8 cellular contexts compared by ENCODE assay signal in genomic region chr1:228101614-228101993, GRCh38. TPM values are rescaled to one million over a fixed set of nuclear protein-coding genes. Genes with fewer than 3 reads are reported as not detected.
DNase-seq lines count a peak whose midpoint lies in the region; ATAC-seq and TF ChIP-seq lines count a peak whose summit lies in the region.

No MANE protein-coding gene starts in this region.

- no peak for ATAC-seq in CD4-positive, CD25-positive, alpha-beta regulatory T cell (ENCODE audit: low read depth in 2 of 2)
- no peak for ATAC-seq in central memory CD8-positive, alpha-beta T cell (replicated peaks; ENCODE audit: extremely low read depth, poor library complexity, severe bottlenecking)
- no peak for ATAC-seq in HG03135 (IDR thresholded peaks at IDR 0.05; ENCODE audit: unreplicated experiment)
- no peak for ATAC-seq in HG03108 (IDR thresholded peaks at IDR 0.05; ENCODE audit: unreplicated experiment)

- peak overlapping the region; percentile 93 for H3K27ac ChIP-seq in CD4-positive, CD25-positive, alpha-beta regulatory T cell (ENCODE audit: insufficient read depth, low read length, poor library complexity, severe bottlenecking)
- H3K27ac ChIP-seq in neural progenitor cell = no peak overlapping the region

- no peak for DNase-seq in CD4-positive, CD25-positive, alpha-beta regulatory T cell
- no peak for DNase-seq in central memory CD8-positive, alpha-beta T cell (ENCODE audit: low spot score in 2 of 2)
- DNase-seq in neural progenitor cell (ENCODE audit: low spot score) = no peak
- no peak for DNase-seq in effector CD4-positive, alpha-beta T cell
- no peak for DNase-seq in NCI-H1092 (lab: John Stamatoyannopoulos, UW)

- peak overlapping the region; percentile 80 to 96 (median 90) for H3K4me3 Mint-ChIP-seq in CD4-positive, CD25-positive, alpha-beta regulatory T cell
- H3K4me3 Mint-ChIP-seq in IgD-negative memory B cell (peak overlapping the region; percentile 81 to 98 (median 90)), neural progenitor cell (peak overlapping the region; percentile 83)
- H3K4me3 Mint-ChIP-seq in central memory CD8-positive, alpha-beta T cell = peak overlapping the region; percentile 90

- peaks cover 41% of the 10 kb centered on the region for H4K20me1 ChIP-seq in neural progenitor cell (ENCODE audit: low read depth)

- H3K9ac ChIP-seq in neural progenitor cell = no peak overlapping the region

- peaks cover 0 to 46% (median 7%) of the 10 kb centered on the region in 4 donors for H3K4me1 Mint-ChIP-seq in CD4-positive, CD25-positive, alpha-beta regulatory T cell
- peaks cover 9 to 15% (median 12%) of the 10 kb centered on the region in 3 donors for H3K4me1 Mint-ChIP-seq in IgD-negative memory B cell
- peaks cover 25% of the 10 kb centered on the region for H3K4me1 Mint-ChIP-seq in central memory CD8-positive, alpha-beta T cell
- peaks cover 21% of the 10 kb centered on the region for H3K4me1 Mint-ChIP-seq in neural progenitor cell

- H2AFZ ChIP-seq in neural progenitor cell (replicated peaks) = no peak overlapping the region

- H3K9me3 Mint-ChIP-seq in CD4-positive, CD25-positive, alpha-beta regulatory T cell = no peaks in the 10 kb centered on the region
- H3K9me3 Mint-ChIP-seq in IgD-negative memory B cell (no peaks in the 10 kb centered on the region), neural progenitor cell (no peaks in the 10 kb centered on the region)
- H3K9me3 Mint-ChIP-seq in central memory CD8-positive, alpha-beta T cell = no peaks in the 10 kb centered on the region

- TF ChIP-seq CTCF in neural progenitor cell (IDR thresholded peaks at IDR 0.05) = no peak

- H3K27me3 ChIP-seq in CD4-positive, CD25-positive, alpha-beta regulatory T cell (ENCODE audit: control insufficient read depth, insufficient read depth, low read length) = no peaks in the 10 kb centered on the region
- no peaks in the 10 kb centered on the region for H3K27me3 ChIP-seq in neural progenitor cell

- H3K4me1 ChIP-seq in CD4-positive, CD25-positive, alpha-beta regulatory T cell (ENCODE audit: control insufficient read depth, insufficient read depth, low read length, poor library complexity, severe bottlenecking) = peaks cover 24% of the 10 kb centered on the region
- peaks cover 8% of the 10 kb centered on the region for H3K4me1 ChIP-seq in neural progenitor cell

- H3K36me3 ChIP-seq in CD4-positive, CD25-positive, alpha-beta regulatory T cell (ENCODE audit: control insufficient read depth, insufficient read depth, low read length) = peaks cover 40% of the 10 kb centered on the region
- H3K36me3 ChIP-seq in neural progenitor cell = no peaks in the 10 kb centered on the region

- H3K27ac Mint-ChIP-seq in CD4-positive, CD25-positive, alpha-beta regulatory T cell = peak overlapping the region; percentile 68 to 90 (median 89)
- H3K27ac Mint-ChIP-seq in IgD-negative memory B cell (peak overlapping the region in 2 of 3 donors; percentile 41 to 87), neural progenitor cell (no peak overlapping the region)
- H3K27ac Mint-ChIP-seq in central memory CD8-positive, alpha-beta T cell (ENCODE audit: low read depth) = peak overlapping the region; percentile 96

- H3K79me2 ChIP-seq in neural progenitor cell (ENCODE audit: low read depth) = peaks cover 23% of the 10 kb centered on the region

- peaks cover 25% of the 10 kb centered on the region for H3K36me3 Mint-ChIP-seq in CD4-positive, CD25-positive, alpha-beta regulatory T cell
- H3K36me3 Mint-ChIP-seq in IgD-negative memory B cell (no peaks in the 10 kb centered on the region), neural progenitor cell (peaks cover 23% of the 10 kb centered on the region)
- peaks cover 61% of the 10 kb centered on the region for H3K36me3 Mint-ChIP-seq in central memory CD8-positive, alpha-beta T cell (ENCODE audit: insufficient read depth)

- H3K27me3 Mint-ChIP-seq in CD4-positive, CD25-positive, alpha-beta regulatory T cell = no peaks in the 10 kb centered on the region
- no peaks in the 10 kb centered on the region for H3K27me3 Mint-ChIP-seq in IgD-negative memory B cell
- no peaks in the 10 kb centered on the region for H3K27me3 Mint-ChIP-seq in central memory CD8-positive, alpha-beta T cell
- peaks cover 8% of the 10 kb centered on the region for H3K27me3 Mint-ChIP-seq in neural progenitor cell (ENCODE audit: insufficient read depth, low read depth)

- H3K4me2 ChIP-seq in neural progenitor cell = peak overlapping the region; percentile 94

- peak overlapping the region; percentile 26 for H3K4me3 ChIP-seq in CD4-positive, CD25-positive, alpha-beta regulatory T cell (ENCODE audit: low read depth, low read length)
- peak overlapping the region; percentile 70 for H3K4me3 ChIP-seq in neural progenitor cell

- no peaks in the 10 kb centered on the region for H3K9me3 ChIP-seq in CD4-positive, CD25-positive, alpha-beta regulatory T cell (ENCODE audit: control insufficient read depth in 2 of 2, low read length in 2 of 2)
- H3K9me3 ChIP-seq in neural progenitor cell (ENCODE audit: low read depth) = no peaks in the 10 kb centered on the region

- peaks cover 21% of the 10 kb centered on the region for H3F3A ChIP-seq in neural progenitor cell (ENCODE audit: low read depth)

RNA-seq across cellular contexts. Expression of gene C1orf35, which starts 1.5 kb away (rescaled TPM):
- total RNA-seq in CD4-positive, CD25-positive, alpha-beta regulatory T cell = 23.5 TPM
- 10 to 100 TPM; 18.0 to 24.0 (median 21.2) TPM for polyA plus RNA-seq in CD4-positive, CD25-positive, alpha-beta regulatory T cell
- polyA plus RNA-seq in IgD-negative memory B cell = 15.8 TPM
- 11.8 and 19.7 TPM in 2 replicates for total RNA-seq in neural progenitor cell (ENCODE audit: low replicate concordance)

RNA-seq across cellular contexts. Expression of gene MRPL55, which starts 7.5 kb away (rescaled TPM):
- total RNA-seq in CD4-positive, CD25-positive, alpha-beta regulatory T cell = 62.5 TPM
- 100 to 1,000 TPM; 126 to 163 (median 143) TPM for polyA plus RNA-seq in CD4-positive, CD25-positive, alpha-beta regulatory T cell
- 146 TPM for polyA plus RNA-seq in IgD-negative memory B cell
- 42.4 and 68.3 TPM in 2 replicates for total RNA-seq in neural progenitor cell (ENCODE audit: low replicate concordance)

RNA-seq across cellular contexts. Expression of gene ARF1, which starts 19.1 kb away (rescaled TPM):
- 335 TPM for total RNA-seq in CD4-positive, CD25-positive, alpha-beta regulatory T cell
- polyA plus RNA-seq in CD4-positive, CD25-positive, alpha-beta regulatory T cell = 100 to 1,000 TPM; 445 to 517 (median 481) TPM
- polyA plus RNA-seq in IgD-negative memory B cell = 428 TPM
- 95.1 and 147 TPM in 2 replicates for total RNA-seq in neural progenitor cell (ENCODE audit: low replicate concordance)

RNA-seq across cellular contexts. Expression of gene GUK1, which starts 38.5 kb away (rescaled TPM):
- 270 TPM for total RNA-seq in CD4-positive, CD25-positive, alpha-beta regulatory T cell
- 100 to 1,000 TPM; 329 to 413 (median 371) TPM for polyA plus RNA-seq in CD4-positive, CD25-positive, alpha-beta regulatory T cell
- 250 TPM for polyA plus RNA-seq in IgD-negative memory B cell
- total RNA-seq in neural progenitor cell (ENCODE audit: low replicate concordance) = 87.7 and 119 TPM in 2 replicates

RNA-seq across cellular contexts. Expression of gene GJC2, which starts 48.1 kb away (rescaled TPM):
- total RNA-seq in CD4-positive, CD25-positive, alpha-beta regulatory T cell = 2.8 TPM
- not detected for polyA plus RNA-seq in CD4-positive, CD25-positive, alpha-beta regulatory T cell
- polyA plus RNA-seq in IgD-negative memory B cell = not detected
- total RNA-seq in neural progenitor cell (ENCODE audit: low replicate concordance) = 0.25 TPM in 1 of 2 replicates, not detected in the other
